8 cellular contexts compared by ENCODE assay signal in genomic region chr16:2753523-2754020, GRCh38. TPM values are rescaled to one million over a fixed set of nuclear protein-coding genes. Genes with fewer than 3 reads are reported as not detected.
DNase-seq lines count a peak whose midpoint lies in the region; ATAC-seq and TF ChIP-seq lines count a peak whose summit lies in the region.

No MANE protein-coding gene starts in this region.

- peak overlapping the region; percentile 86 for H3K27ac Mint-ChIP-seq in osteocyte (ENCODE audit: unreplicated experiment)

- peak overlapping the region; percentile 86 for H3K27ac ChIP-seq in RWPE2 (ENCODE audit: poor library complexity, severe bottlenecking)
- H3K27ac ChIP-seq in esophagus squamous epithelium, result peak overlapping the region; percentile 98 to 100 (median 98)

- H3K36me3 ChIP-seq in RWPE2 (ENCODE audit: low read depth) (peaks cover 54% of the 10 kb centered on the region), esophagus squamous epithelium (peaks cover 3 to 35% (median 13%) of the 10 kb centered on the region in 3 donors)

- no peaks in the 10 kb centered on the region for H3K9me3 ChIP-seq in RWPE2 (ENCODE audit: severe bottlenecking)
- H3K9me3 ChIP-seq in esophagus squamous epithelium, result no peaks in the 10 kb centered on the region

- no peak for TF ChIP-seq POLR2A in esophagus squamous epithelium (IDR thresholded peaks at IDR 0.05)

- no peaks in the 10 kb centered on the region for H3K27me3 Mint-ChIP-seq in osteocyte (ENCODE audit: unreplicated experiment)

- H3K4me1 ChIP-seq in RWPE2 (ENCODE audit: insufficient read depth, poor library complexity, severe bottlenecking) (peaks cover 18% of the 10 kb centered on the region), esophagus squamous epithelium (peaks cover 30 to 63% (median 38%) of the 10 kb centered on the region in 3 donors)

- peaks cover 49% of the 10 kb centered on the region for H3K4me1 Mint-ChIP-seq in osteocyte (ENCODE audit: unreplicated experiment)

- H3K27me3 ChIP-seq in RWPE2 (ENCODE audit: insufficient read depth, poor library complexity, severe bottlenecking) (no peaks in the 10 kb centered on the region), esophagus squamous epithelium (no peaks in the 10 kb centered on the region)

- H3K4me3 ChIP-seq in GM08714 (ENCODE audit: low read length) (peak overlapping the region; percentile 98), RWPE2 (ENCODE audit: severe bottlenecking) (peak overlapping the region; percentile 97), esophagus squamous epithelium (peak overlapping the region; percentile 75 to 96 (median 84))

- TF ChIP-seq CTCF in RWPE2 (IDR thresholded peaks at IDR 0.05; ENCODE audit: poor library complexity, severe bottlenecking) (no peak), esophagus squamous epithelium (IDR thresholded peaks at IDR 0.05) (no peak), osteocyte (IDR thresholded peaks at IDR 0.05) (no peak)

- no peak for ATAC-seq in RWPE2 (ENCODE audit: low read depth)

- intact Hi-C loops in esophagus squamous epithelium (cut with DNase I), result no loop called here

- peaks cover 19% of the 10 kb centered on the region for H3K36me3 Mint-ChIP-seq in osteocyte (ENCODE audit: unreplicated experiment)

- DNase-seq in RWPE2 (ENCODE audit: low spot score), result no peak
- no peak for DNase-seq in esophagus squamous epithelium (lab: John Stamatoyannopoulos, UW)
- no peak for DNase-seq in osteocyte (ENCODE audit: extremely low spot score, unreplicated experiment)
- DNase-seq in KG1 (lab: John Stamatoyannopoulos, UW), result no peak
- no peak for DNase-seq in NCI-H1417 treated with DMSO at 0.1 percent for 48 hours (lab: John Stamatoyannopoulos, UW)
- no peak for DNase-seq in DMS53 treated with DMSO at 0.1 percent for 48 hours (lab: John Stamatoyannopoulos, UW; ENCODE audit: unreplicated experiment)
- no peak for DNase-seq in MV-4-11 (lab: John Stamatoyannopoulos, UW)

- 1% methylated on average over 17 of the region's 17 CpGs for WGBS in esophagus squamous epithelium, 2 donors

- H3K4me3 Mint-ChIP-seq in osteocyte (ENCODE audit: unreplicated experiment), result peak overlapping the region; percentile 87

- H3K9me3 Mint-ChIP-seq in osteocyte (ENCODE audit: unreplicated experiment), result no peaks in the 10 kb centered on the region

RNA-seq across cellular contexts. Expression of gene SRRM2, which starts 1.1 kb away (rescaled TPM):
- total RNA-seq in esophagus squamous epithelium (100 to 1,000 TPM in 3 of 4 donors, 10 to 100 TPM in 1; 80.7 to 290 (median 233) TPM), osteocyte (536 and 572 TPM in 2 replicates)

RNA-seq across cellular contexts. Expression of gene ELOB, which starts 23.5 kb away (rescaled TPM):
- total RNA-seq in esophagus squamous epithelium (100 to 1,000 TPM; 186 to 446 (median 288) TPM), osteocyte (264 and 287 TPM in 2 replicates)

RNA-seq across cellular contexts. Expression of gene PRSS27, which starts 33.5 kb away (rescaled TPM):
- total RNA-seq in esophagus squamous epithelium (100 to 1,000 TPM; 188 to 463 (median 228) TPM), osteocyte (4.2 and 5.5 TPM in 2 replicates)

RNA-seq across cellular contexts. Expression of gene PRSS33, which starts 33.8 kb away (rescaled TPM):
- total RNA-seq in esophagus squamous epithelium, result not detected
- total RNA-seq in osteocyte, result not detected in 2 replicates

RNA-seq across cellular contexts. Expression of gene PRSS41, which starts 44.7 kb away (rescaled TPM):
- not detected for total RNA-seq in esophagus squamous epithelium
- not detected in 2 replicates for total RNA-seq in osteocyte

Comparison
In these comparisons a context has a peak if more than half of its experiments do, and no peak if none do; other contexts are left out.
1. RNA of gene PRSS27, which starts 33.5 kb away (total RNA-seq): 188 to 463 TPM in esophagus squamous epithelium; 4.2 to 5.5 TPM in osteocyte; every median in the first group is over 10 times any median in the second.
2. Peak in every context shown above with its lines, with median percentiles within 50 percentile points of each other: H3K4me3 ChIP-seq.